Comparison of ENCODE assay signal across 8 cellular contexts in the genomic region with DNA sequence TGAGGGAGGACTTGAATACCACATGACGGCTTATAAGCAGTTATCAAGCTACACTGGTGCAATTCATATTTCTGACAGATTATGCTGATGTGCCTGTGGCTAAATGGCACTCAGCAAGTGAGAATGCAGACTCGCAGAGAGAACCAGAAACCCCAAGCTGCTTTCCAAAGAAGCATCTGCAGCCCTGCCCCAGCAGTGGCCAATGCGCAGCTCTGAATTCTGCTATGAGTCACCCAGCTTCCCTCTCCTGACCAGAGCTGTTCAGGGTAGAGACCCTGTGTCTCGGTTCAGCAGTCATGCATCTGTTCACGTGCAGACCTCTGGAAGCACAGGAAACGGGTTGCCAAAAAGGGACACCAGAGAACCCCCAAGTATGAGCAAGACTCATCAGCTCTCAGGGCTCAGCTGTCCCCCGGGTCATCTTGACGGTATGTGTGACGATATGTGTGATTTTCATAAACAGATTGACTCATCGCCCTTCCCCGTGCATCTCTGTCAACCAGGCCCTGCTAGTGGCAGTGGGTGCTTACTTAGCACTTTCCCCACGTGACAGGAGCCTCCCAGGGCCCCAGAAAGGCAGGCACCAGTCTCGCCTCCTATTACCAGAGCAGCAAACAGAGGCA.
A peak's percentile ranks its signal among the peaks of the same experiment; 100 is the strongest.
DNase-seq lines count a peak whose midpoint lies in the region; ATAC-seq and TF ChIP-seq lines count a peak whose summit lies in the region.

No MANE protein-coding gene starts in this region.

- peaks cover 39 to 100% (median 95%) of the 10 kb centered on the region in 5 donors for H3K4me1 ChIP-seq in subcutaneous abdominal adipose tissue (ENCODE audit: control insufficient read depth in 5 of 5, insufficient read depth in 5 of 5, low read length in 5 of 5)

- peak overlapping the region in 2 of 5 donors; percentile 4 to 11 for H3K4me3 ChIP-seq in subcutaneous abdominal adipose tissue (ENCODE audit: low read depth in 1 of 5, low read length in 5 of 5)

- H3K36me3 Mint-ChIP-seq in nephron (ENCODE audit: low read depth), result no peaks in the 10 kb centered on the region

- no peaks in the 10 kb centered on the region for H3K9me3 ChIP-seq in subcutaneous abdominal adipose tissue (ENCODE audit: control insufficient read depth in 5 of 5, low read length in 5 of 5)

- H3K27ac ChIP-seq in epithelial cell of prostate, result peak overlapping the region; percentile 48
- peak overlapping the region; percentile 92 for H3K27ac ChIP-seq in subcutaneous abdominal adipose tissue (ENCODE audit: low read depth, low read length)

- DNase-seq in GM13977 (ENCODE audit: low spot score) (peak; percentile 90), epithelial cell of prostate (ENCODE audit: low read depth, low spot score) (peak; percentile 63), DMS79 treated with DMSO at 0.1 percent for 48 hours (lab: John Stamatoyannopoulos, UW) (no peak)
- peak; percentile 89 for DNase-seq in NK-92 treated with Interleukin-12 subunit alpha and Interleukin-12 subunit beta, amount 100 ng/mL, for 24 hours (lab: John Stamatoyannopoulos, UW)
- DNase-seq in activated CD8-positive, alpha-beta memory T cell treated with anti-CD3 and anti-CD28 coated beads, Interleukin-2, amount 50 U/mL, for 4 hours, result peak; percentile 78

- peak overlapping the region; percentile 65 to 97 (median 81) for H3K27ac Mint-ChIP-seq in nephron

- H3K9me3 Mint-ChIP-seq in nephron, result no peaks in the 10 kb centered on the region

- peaks cover 0 to 2% (median 0%) of the 10 kb centered on the region in 5 donors for H3K36me3 ChIP-seq in subcutaneous abdominal adipose tissue (ENCODE audit: control insufficient read depth in 5 of 5, insufficient read depth in 5 of 5, low read length in 5 of 5)

- peak; percentile 95 for ATAC-seq in HG02759 (IDR thresholded peaks at IDR 0.05; ENCODE audit: unreplicated experiment)

- TF ChIP-seq CTCF in GM13977 (IDR thresholded peaks at IDR 0.05; ENCODE audit: extremely low read depth, insufficient read depth, missing control alignments) (no peak), nephron (IDR thresholded peaks at IDR 0.05; ENCODE audit: unreplicated experiment in 3 of 3) (no peak)

- H3K4me1 Mint-ChIP-seq in nephron, result peaks cover 82% of the 10 kb centered on the region

- peaks cover 8% of the 10 kb centered on the region for H3K27me3 Mint-ChIP-seq in nephron (ENCODE audit: low read depth)

- peak overlapping the region in 3 of 5 donors; percentile 38 to 52 (median 47) for H3K9ac ChIP-seq in subcutaneous abdominal adipose tissue (ENCODE audit: low read length in 5 of 5)

- in situ Hi-C loops in GM13977 (cut with MboI; ENCODE audit: low pct_unique_long_range_greater_than_20kb, low sequenced_read_pairs, unreplicated experiment), result no loop called here

- H3K4me3 Mint-ChIP-seq in nephron, result no peak overlapping the region

- no peaks in the 10 kb centered on the region for H3K27me3 ChIP-seq in subcutaneous abdominal adipose tissue (ENCODE audit: control insufficient read depth in 5 of 5, insufficient read depth in 4 of 5, low read length in 5 of 5)
